In genomic region chr7:150732786-150733733, GRCh38 we compare ENCODE assay signal across 22 cellular contexts. TPM values are rescaled to one million over a fixed set of nuclear protein-coding genes. Genes with fewer than 3 reads are reported as not detected.
DNase-seq lines count a peak whose midpoint lies in the region; ATAC-seq, FAIRE-seq and TF ChIP-seq lines count a peak whose summit lies in the region.
"Had no signal": no experiment of that assay in that cellular context is flagged by ENCODE, and none has a peak within 500 bp of the region (broad histone marks: within the 10 kb centered on the region; RNA-seq: fewer than 3 reads in every experiment).

No MANE protein-coding gene starts in this region.

- H3K36me3 ChIP-seq in H1 (ENCODE audit: control insufficient read depth in 2 of 4, insufficient read depth in 4 of 4, low read length in 3 of 4) = peaks cover 0 to 5% (median 0%) of the 10 kb centered on the region in 4 experiments; a peak in 1 of 8 replicates
- H3K36me3 ChIP-seq: SJSA1, vagina had no signal

- TF ChIP-seq CTCF in H1 (IDR thresholded peaks at IDR 0.05; ENCODE audit: control extremely low read depth in 1 of 3, insufficient read depth in 1 of 3, low read depth in 1 of 3, low read length in 3 of 3) = no peak

- no peak overlapping the region for H4K8ac ChIP-seq in H1 (ENCODE audit: extremely low read depth, insufficient read depth, low read length)

- no peaks in the 10 kb centered on the region for H3K23me2 ChIP-seq in H1 (ENCODE audit: low read depth, low read length)

- H3K9me3 ChIP-seq in H1 (ENCODE audit: insufficient read depth in 2 of 2, low read depth in 1 of 2, low read length in 1 of 2) = peaks cover 3 to 13% of the 10 kb centered on the region in 2 experiments; a peak in 2 of 4 replicates
- H3K9me3 ChIP-seq: SJSA1, vagina had no signal

- H3K4me2 ChIP-seq in H1 (ENCODE audit: insufficient read depth in 1 of 2, low read depth in 2 of 2, low read length in 2 of 2) = no peak overlapping the region

- no peak overlapping the region for H3K27ac ChIP-seq in H1 (ENCODE audit: low read depth, low read length)
- H3K27ac ChIP-seq: SJSA1, vagina had no signal

- no peak for TF ChIP-seq RAD21 in H1 (IDR thresholded peaks at IDR 0.05 in 1 of 2, conservative IDR thresholded peaks at IDR 0.05 in 1 of 2; ENCODE audit: low read depth in 2 of 2, low read length in 2 of 2)

- intact Hi-C loops in activated naive CD4-positive, alpha-beta T cell treated with anti-CD3 and anti-CD28 coated beads for 36 hours (cut with micrococcal nuclease) = loop anchor here (1.0 to 2.0 kb wide), 7 partner anchors 17 to 165 kb away; partner anchors contain the start of genes GIMAP1, GIMAP2 and GIMAP6

- no peak overlapping the region for H3K18ac ChIP-seq in H1 (ENCODE audit: extremely low read depth, low read length)

- no peak overlapping the region for H2BK5ac ChIP-seq in H1 (ENCODE audit: low read depth, low read length)

- DNase-seq in activated naive CD4-positive, alpha-beta T cell treated with anti-CD3 and anti-CD28 coated beads for 36 hours = no peak
- no peak for DNase-seq in activated naive CD4-positive, alpha-beta T cell (lab: John Stamatoyannopoulos, UW)
- no peak for DNase-seq in activated CD8-positive, alpha-beta memory T cell treated with anti-CD3 and anti-CD28 coated beads, Interleukin-2, amount 10 ng/mL, durations not matched to agents 7 days and 5 days
- DNase-seq in H1 (ENCODE audit: low read depth in 1 of 2, low spot score in 2 of 2) (no peak), anterior cingulate cortex (lab: John Stamatoyannopoulos, UW) (no peak), NCI-H2029 treated with DMSO at 0.1 percent for 48 hours (lab: John Stamatoyannopoulos, UW) (no peak)
- DNase-seq: activated CD4-positive, CD25-positive, alpha-beta regulatory T cell; aorta; cerebellar nuclear complex; effector CD4-positive, alpha-beta T cell; HFFc6; MM.1S; NCI-H146; small intestine; stimulated activated CD4-positive, alpha-beta T cell treated with anti-CD3 and anti-CD28 coated beads, Interleukin-4, amount 100 ng/mL, for 24 hours; T-helper 9 cell had no signal

- peaks cover 10 to 33% of the 10 kb centered on the region in 2 experiments for H4K20me1 ChIP-seq in H1 (replicated peaks in 1 of 2; ENCODE audit: control insufficient read depth in 1 of 2, insufficient read depth in 2 of 2, low read length in 2 of 2)

- H3K9me3 Mint-ChIP-seq in activated naive CD4-positive, alpha-beta T cell treated with anti-CD3 and anti-CD28 coated beads for 36 hours = peaks cover 7% of the 10 kb centered on the region
- H3K9me3 Mint-ChIP-seq in activated CD8-positive, alpha-beta memory T cell treated with anti-CD3 and anti-CD28 coated beads, Interleukin-2, amount 10 ng/mL, durations not matched to agents 7 days and 5 days (ENCODE audit: low read depth) = peaks cover 6% of the 10 kb centered on the region

- no peak overlapping the region for H3K56ac ChIP-seq in H1 (replicated peaks; ENCODE audit: insufficient read length, low read depth, low read length)

- no peak overlapping the region for H4K5ac ChIP-seq in H1 (ENCODE audit: insufficient read length, low read depth, low read length)

- ATAC-seq in activated CD8-positive, alpha-beta memory T cell treated with anti-CD3 and anti-CD28 coated beads, Interleukin-2, amount 10 ng/mL, durations not matched to agents 7 days and 5 days = peak; percentile 25
- ATAC-seq in GM21825 (IDR thresholded peaks at IDR 0.05; ENCODE audit: unreplicated experiment) = no peak
- no peak for ATAC-seq in GM21360 (IDR thresholded peaks at IDR 0.05; ENCODE audit: unreplicated experiment)

- no peak overlapping the region for H2BK12ac ChIP-seq in H1 (ENCODE audit: low read depth, low read length)

- no peak overlapping the region for H2BK15ac ChIP-seq in H1 (ENCODE audit: low read length)

- POLR2A ChIA-PET in H1 (lab: Charles Lee; ENCODE audit: partially characterized antibody) = no interaction called here

- H3K4me3 Mint-ChIP-seq in activated naive CD4-positive, alpha-beta T cell treated with anti-CD3 and anti-CD28 coated beads for 36 hours = peak overlapping the region; percentile 43
- H3K4me3 Mint-ChIP-seq in activated CD8-positive, alpha-beta memory T cell treated with anti-CD3 and anti-CD28 coated beads, Interleukin-2, amount 10 ng/mL, durations not matched to agents 7 days and 5 days = peak overlapping the region; percentile 69
- H3K4me3 Mint-ChIP-seq: CD14-positive monocyte, HFFc6, mesothelial cell of epicardium had no signal

- no peaks in the 10 kb centered on the region for H3K79me2 ChIP-seq in H1 (ENCODE audit: control insufficient read depth in 1 of 2, insufficient read depth in 2 of 2, low read length in 2 of 2)

- peaks cover 63 to 87% (median 74%) of the 10 kb centered on the region in 4 experiments for H3K27me3 ChIP-seq in H1 (replicated peaks in 1 of 4; ENCODE audit: control insufficient read depth in 3 of 4, extremely low read depth in 1 of 4, insufficient read depth in 3 of 4, low read length in 3 of 4)
- H3K27me3 ChIP-seq: SJSA1, vagina had no signal

- TF ChIP-seq POLR2A in H1 (IDR thresholded peaks at IDR 0.05; ENCODE audit: control extremely low read depth in 1 of 2, low read depth in 2 of 2, low read length in 2 of 2) = no peak

- no peak overlapping the region for H2AFZ ChIP-seq in H1 (ENCODE audit: low read length)

- peaks cover 9% of the 10 kb centered on the region for H3K36me3 Mint-ChIP-seq in activated naive CD4-positive, alpha-beta T cell treated with anti-CD3 and anti-CD28 coated beads for 36 hours (ENCODE audit: low read depth)
- peaks cover 27% of the 10 kb centered on the region for H3K36me3 Mint-ChIP-seq in activated CD8-positive, alpha-beta memory T cell treated with anti-CD3 and anti-CD28 coated beads, Interleukin-2, amount 10 ng/mL, durations not matched to agents 7 days and 5 days
- H3K36me3 Mint-ChIP-seq: CD14-positive monocyte, mesothelial cell of epicardium had no signal

- H3K4me3 ChIP-seq in H1 (ENCODE audit: extremely low read depth in 1 of 4, insufficient read depth in 2 of 4, low read depth in 3 of 4, low read length in 4 of 4) = no peak overlapping the region
- H3K4me3 ChIP-seq: SJSA1, vagina had no signal

- no peak overlapping the region for H4K91ac ChIP-seq in H1 (replicated peaks; ENCODE audit: insufficient read length, low read length)

- peak overlapping the region; percentile 95 for H3K27ac Mint-ChIP-seq in activated naive CD4-positive, alpha-beta T cell treated with anti-CD3 and anti-CD28 coated beads for 36 hours
- peak overlapping the region; percentile 98 for H3K27ac Mint-ChIP-seq in activated CD8-positive, alpha-beta memory T cell treated with anti-CD3 and anti-CD28 coated beads, Interleukin-2, amount 10 ng/mL, durations not matched to agents 7 days and 5 days
- H3K27ac Mint-ChIP-seq: HFFc6, mesothelial cell of epicardium had no signal

- H3K27me3 Mint-ChIP-seq in activated naive CD4-positive, alpha-beta T cell treated with anti-CD3 and anti-CD28 coated beads for 36 hours (ENCODE audit: low read depth) = no peaks in the 10 kb centered on the region
- H3K27me3 Mint-ChIP-seq in activated CD8-positive, alpha-beta memory T cell treated with anti-CD3 and anti-CD28 coated beads, Interleukin-2, amount 10 ng/mL, durations not matched to agents 7 days and 5 days = no peaks in the 10 kb centered on the region

- H3K79me1 ChIP-seq in H1 (ENCODE audit: low read depth, low read length) = no peaks in the 10 kb centered on the region

- TF ChIP-seq EP300 in H1 (IDR thresholded peaks at IDR 0.05; ENCODE audit: borderline replicate concordance in 1 of 2, low read depth in 2 of 2, low read length in 2 of 2) = no peak

- 71% methylated on average over 6 of the region's 6 CpGs; no CpG with 5 or more reads in 1 of the 2 experiments for WGBS in H1 (ENCODE audit: extremely low coverage in 1 of 2, insufficient coverage in 1 of 2, insufficient read length in 1 of 2, insufficient replicate concordance in 2 of 2, low coverage in 1 of 2, low lambda C conversion rate in 2 of 2, missing lambda C conversion rate in 1 of 2), 2 experiments

- no peak overlapping the region for H3K23ac ChIP-seq in H1 (ENCODE audit: insufficient read length)

- H3K4ac ChIP-seq in H1 (replicated peaks; ENCODE audit: insufficient read length, low read depth, low read length) = no peak overlapping the region

- CTCF ChIA-PET in activated naive CD4-positive, alpha-beta T cell treated with anti-CD3 and anti-CD28 coated beads for 36 hours (lab: Charles Lee) = interaction anchor here (0.6 to 2.4 kb wide), 11 partner anchors 12 to 284 kb away, joined by 3 to 25 read pairs (median 3); partner anchors contain the start of genes GIMAP1 and GIMAP8
- CTCF ChIA-PET in activated CD8-positive, alpha-beta memory T cell treated with anti-CD3 and anti-CD28 coated beads, Interleukin-2, amount 10 ng/mL, durations not matched to agents 7 days and 5 days (lab: Charles Lee) = interaction anchor here (0.8 to 4.0 kb wide), 14 partner anchors 9 to 284 kb away, joined by 3 to 15 read pairs (median 6); partner anchors contain the start of genes GIMAP1, GIMAP2, GIMAP4 and GIMAP8
- CTCF ChIA-PET in H1 (lab: Charles Lee; ENCODE audit: partially characterized antibody) = interaction anchor here (0.6 to 1.5 kb wide), 5 partner anchors 10 to 284 kb away, joined by 3 read pairs; no protein-coding TSS in a partner anchor

- no peak overlapping the region for H2BK20ac ChIP-seq in H1 (ENCODE audit: low read length)

- no peak overlapping the region for H3K14ac ChIP-seq in H1 (ENCODE audit: insufficient read length)

- H3K4me1 ChIP-seq in H1 (replicated peaks in 1 of 4; ENCODE audit: control insufficient read depth in 3 of 4, insufficient read depth in 4 of 4, low read length in 3 of 4) = peaks cover 0 to 2% (median 0%) of the 10 kb centered on the region in 4 experiments; a peak in 1 of 7 replicates
- H3K4me1 ChIP-seq: SJSA1, vagina had no signal

- no peak overlapping the region for H2BK120ac ChIP-seq in H1 (replicated peaks; ENCODE audit: low read depth, low read length)

- no peak overlapping the region for H2AK5ac ChIP-seq in H1 (ENCODE audit: low read depth, low read length)

- no peak for FAIRE-seq in H1 (lab: Jason Lieb, UNC)
- FAIRE-seq: small intestine had no signal

- no peak overlapping the region for H3K9ac ChIP-seq in H1 (replicated peaks in 1 of 4; ENCODE audit: extremely low read depth in 1 of 4, low read depth in 3 of 4, low read length in 3 of 4)

- H3K4me1 Mint-ChIP-seq in activated naive CD4-positive, alpha-beta T cell treated with anti-CD3 and anti-CD28 coated beads for 36 hours (ENCODE audit: low read depth) = peaks cover 77% of the 10 kb centered on the region
- H3K4me1 Mint-ChIP-seq in activated CD8-positive, alpha-beta memory T cell treated with anti-CD3 and anti-CD28 coated beads, Interleukin-2, amount 10 ng/mL, durations not matched to agents 7 days and 5 days = peaks cover 81% of the 10 kb centered on the region
- H3K4me1 Mint-ChIP-seq: mesothelial cell of epicardium had no signal

RNA-seq across cellular contexts. Expression of gene GIMAP5, which starts 4.2 kb away (rescaled TPM):
- total RNA-seq in activated naive CD4-positive, alpha-beta T cell treated with anti-CD3 and anti-CD28 coated beads for 36 hours = 10 to 100 TPM; 32.1 to 32.3 TPM
- total RNA-seq in activated CD8-positive, alpha-beta memory T cell treated with anti-CD3 and anti-CD28 coated beads, Interleukin-2, amount 10 ng/mL, durations not matched to agents 7 days and 5 days = 10 to 100 TPM; 41.0 to 42.5 TPM
- not detected in 2 replicates for total RNA-seq in H1 (2021; fragmentation: NEBNext Ultra II Directional; extraction: Animal tissue kit (Norgen Biotek cat#: 25700))
- polyA plus RNA-seq in H1 (2011; rRNA removed) = not detected in 2 replicates
- not detected for polyA plus RNA-seq in H1 (2011; cell fraction: cytosol; rRNA removed)
- polyA plus RNA-seq in H1 (2011; cell fraction: nucleus; rRNA removed) = not detected
- not detected in 4 replicates for polyA plus RNA-seq in H1 (2012, experiment 1 of 2)
- polyA plus RNA-seq in H1 (2012, experiment 2 of 2) = not detected
- not detected for polyA plus RNA-seq in H1 (2013, experiment 1 of 2)
- polyA plus RNA-seq in H1 (2013, experiment 2 of 2) = not detected
- not detected in 2 replicates for polyA minus RNA-seq in H1 (2011; rRNA and poly(A)+ RNA removed)
- not detected for polyA minus RNA-seq in H1 (2011; cell fraction: cytosol; rRNA and poly(A)+ RNA removed)
- not detected for polyA minus RNA-seq in H1 (2011; cell fraction: nucleus; rRNA and poly(A)+ RNA removed)
- total RNA-seq: HFFc6, mesothelial cell of epicardium, SJSA1 had no signal

RNA-seq across cellular contexts. Expression of gene GIMAP1, which starts 16.6 kb away (rescaled TPM):
- total RNA-seq in activated naive CD4-positive, alpha-beta T cell treated with anti-CD3 and anti-CD28 coated beads for 36 hours = 1 to 10 TPM; 5.1 to 5.3 TPM
- 10 to 100 TPM in 1 of 2 experiments, 1 to 10 TPM in 1; 6.8 to 12.4 TPM for total RNA-seq in activated CD8-positive, alpha-beta memory T cell treated with anti-CD3 and anti-CD28 coated beads, Interleukin-2, amount 10 ng/mL, durations not matched to agents 7 days and 5 days
- total RNA-seq in H1 (2021; fragmentation: NEBNext Ultra II Directional; extraction: Animal tissue kit (Norgen Biotek cat#: 25700)) = not detected in 2 replicates
- not detected in 2 replicates for polyA plus RNA-seq in H1 (2011; rRNA removed)
- polyA plus RNA-seq in H1 (2011; cell fraction: cytosol; rRNA removed) = not detected
- not detected for polyA plus RNA-seq in H1 (2011; cell fraction: nucleus; rRNA removed)
- not detected in 4 replicates for polyA plus RNA-seq in H1 (2012, experiment 1 of 2)
- not detected for polyA plus RNA-seq in H1 (2012, experiment 2 of 2)
- polyA plus RNA-seq in H1 (2013, experiment 1 of 2) = not detected
- polyA plus RNA-seq in H1 (2013, experiment 2 of 2) = not detected
- not detected in 2 replicates for polyA minus RNA-seq in H1 (2011; rRNA and poly(A)+ RNA removed)
- not detected for polyA minus RNA-seq in H1 (2011; cell fraction: cytosol; rRNA and poly(A)+ RNA removed)
- polyA minus RNA-seq in H1 (2011; cell fraction: nucleus; rRNA and poly(A)+ RNA removed) = not detected
- total RNA-seq: HFFc6, mesothelial cell of epicardium, SJSA1 had no signal

RNA-seq across cellular contexts. Expression of gene GIMAP2, which starts 47.6 kb away (rescaled TPM):
- total RNA-seq in activated naive CD4-positive, alpha-beta T cell treated with anti-CD3 and anti-CD28 coated beads for 36 hours = 10 to 100 TPM; 45.0 to 49.5 TPM
- 10 to 100 TPM; 60.3 to 80.0 TPM for total RNA-seq in activated CD8-positive, alpha-beta memory T cell treated with anti-CD3 and anti-CD28 coated beads, Interleukin-2, amount 10 ng/mL, durations not matched to agents 7 days and 5 days
- not detected in 2 replicates for total RNA-seq in H1 (2021; fragmentation: NEBNext Ultra II Directional; extraction: Animal tissue kit (Norgen Biotek cat#: 25700))
- polyA plus RNA-seq in H1 (2011; rRNA removed) = not detected in 2 replicates
- polyA plus RNA-seq in H1 (2011; cell fraction: cytosol; rRNA removed) = not detected
- polyA plus RNA-seq in H1 (2011; cell fraction: nucleus; rRNA removed) = not detected
- polyA plus RNA-seq in H1 (2012, experiment 1 of 2) = not detected in 4 replicates
- polyA plus RNA-seq in H1 (2012, experiment 2 of 2) = not detected
- not detected for polyA plus RNA-seq in H1 (2013, experiment 1 of 2)
- polyA plus RNA-seq in H1 (2013, experiment 2 of 2) = not detected
- polyA minus RNA-seq in H1 (2011; rRNA and poly(A)+ RNA removed) = not detected in 2 replicates
- not detected for polyA minus RNA-seq in H1 (2011; cell fraction: cytosol; rRNA and poly(A)+ RNA removed)
- polyA minus RNA-seq in H1 (2011; cell fraction: nucleus; rRNA and poly(A)+ RNA removed) = not detected
- total RNA-seq: HFFc6, mesothelial cell of epicardium had no signal

Comparison
In these comparisons a context has a peak if more than half of its experiments do, and no peak if none do; other contexts are left out.
1. RNA of gene GIMAP5, which starts 4.2 kb away (total RNA-seq): 41.0 to 42.5 TPM in activated CD8-positive, alpha-beta memory T cell treated with anti-CD3 and anti-CD28 coated beads, Interleukin-2, amount 10 ng/mL, durations not matched to agents 7 days and 5 days and 32.1 to 32.3 TPM in activated naive CD4-positive, alpha-beta T cell treated with anti-CD3 and anti-CD28 coated beads for 36 hours; not detected in H1; every median in the first group is over 10 times any median in the second.
2. RNA of gene GIMAP2, which starts 47.6 kb away (total RNA-seq): 60.3 to 80.0 TPM in activated CD8-positive, alpha-beta memory T cell treated with anti-CD3 and anti-CD28 coated beads, Interleukin-2, amount 10 ng/mL, durations not matched to agents 7 days and 5 days and 45.0 to 49.5 TPM in activated naive CD4-positive, alpha-beta T cell treated with anti-CD3 and anti-CD28 coated beads for 36 hours; not detected in H1; every median in the first group is over 10 times any median in the second.